8 cellular contexts compared by ENCODE assay signal in genomic region chr1:12480748-12481362, GRCh38.
A peak's percentile ranks its signal among the peaks of the same experiment; 100 is the strongest.
DNase-seq lines count a peak whose midpoint lies in the region; ATAC-seq, FAIRE-seq and TF ChIP-seq lines count a peak whose summit lies in the region.

No MANE protein-coding gene starts in this region.

- intact Hi-C loops in Right ventricle myocardium superior (cut with DNase I) (no loop called here), Right ventricle myocardium inferior (cut with DNase I) (no loop called here)
- intact Hi-C loops in naive thymus-derived CD4-positive, alpha-beta T cell (cut with micrococcal nuclease), result loop anchor here in 1 of 2 donors (1.0 kb wide), 2 partner anchors 9 to 29 kb away; no protein-coding TSS in a partner anchor

- H3K36me3 ChIP-seq in naive thymus-derived CD4-positive, alpha-beta T cell (ENCODE audit: control insufficient read depth in 2 of 3, insufficient read depth in 3 of 3, low read length in 3 of 3), result no peaks in the 10 kb centered on the region

- H3K9me3 ChIP-seq in naive thymus-derived CD4-positive, alpha-beta T cell (ENCODE audit: control insufficient read depth in 2 of 3, low read length in 3 of 3), result no peaks in the 10 kb centered on the region

- CTCF ChIA-PET in RWPE1 (lab: Yijun Ruan, JAX), result interaction anchor here (0.9 kb wide), 1 partner anchor 26 kb away, joined by 3 read pairs; no protein-coding TSS in a partner anchor
- CTCF ChIA-PET in naive thymus-derived CD4-positive, alpha-beta T cell (lab: Charles Lee), result interaction anchor here (0.8 kb wide), 1 partner anchor 137 kb away, joined by 3 read pairs; the partner anchor contains the start of gene DHRS3

- peak; percentile 31 for FAIRE-seq in colon (lab: Jason Lieb, UNC)

- H3K27me3 ChIP-seq in naive thymus-derived CD4-positive, alpha-beta T cell (ENCODE audit: control insufficient read depth in 2 of 2, insufficient read depth in 2 of 2, low read length in 2 of 2), result no peaks in the 10 kb centered on the region

- TF ChIP-seq CTCF in RWPE1 (conservative IDR thresholded peaks at IDR 0.05; ENCODE audit: low read depth), result no peak
- TF ChIP-seq CTCF in progenitor cell of endocrine pancreas (IDR thresholded peaks at IDR 0.05; ENCODE audit: unreplicated experiment), result no peak

- H3K27me3 Mint-ChIP-seq in naive thymus-derived CD4-positive, alpha-beta T cell, result no peaks in the 10 kb centered on the region
- no peaks in the 10 kb centered on the region for H3K27me3 Mint-ChIP-seq in progenitor cell of endocrine pancreas

- DNase-seq in Right ventricle myocardium superior (no peak), Right ventricle myocardium inferior (ENCODE audit: missing footprints) (no peak), RWPE1 (ENCODE audit: low spot score) (peak; percentile 86), progenitor cell of endocrine pancreas (ENCODE audit: low spot score, unreplicated experiment) (no peak), NCI-H345 (lab: John Stamatoyannopoulos, UW) (no peak)
- peak in 2 of 9 donors; percentile 37 to 38 for DNase-seq in naive thymus-derived CD4-positive, alpha-beta T cell

- H3K36me3 Mint-ChIP-seq in naive thymus-derived CD4-positive, alpha-beta T cell, result peaks cover 0 to 40% (median 11%) of the 10 kb centered on the region in 5 donors
- H3K36me3 Mint-ChIP-seq in progenitor cell of endocrine pancreas (ENCODE audit: insufficient read depth), result peaks cover 11% of the 10 kb centered on the region

- peaks cover 41 to 62% of the 10 kb centered on the region in 2 donors for H3K4me1 ChIP-seq in naive thymus-derived CD4-positive, alpha-beta T cell (ENCODE audit: control insufficient read depth in 2 of 2, insufficient read depth in 2 of 2, low read length in 2 of 2)

- H3K4me3 ChIP-seq in naive thymus-derived CD4-positive, alpha-beta T cell (ENCODE audit: low read length), result no peak overlapping the region

- H3K4me1 Mint-ChIP-seq in naive thymus-derived CD4-positive, alpha-beta T cell, result peaks cover 42 to 77% (median 71%) of the 10 kb centered on the region in 7 donors
- peaks cover 53% of the 10 kb centered on the region for H3K4me1 Mint-ChIP-seq in progenitor cell of endocrine pancreas (ENCODE audit: low read depth)

- no peaks in the 10 kb centered on the region for H3K9me3 Mint-ChIP-seq in naive thymus-derived CD4-positive, alpha-beta T cell
- no peaks in the 10 kb centered on the region for H3K9me3 Mint-ChIP-seq in progenitor cell of endocrine pancreas (ENCODE audit: low read depth)

- H3K27ac Mint-ChIP-seq in naive thymus-derived CD4-positive, alpha-beta T cell, result peak overlapping the region; percentile 53 to 99 (median 95)
- no peak overlapping the region for H3K27ac Mint-ChIP-seq in progenitor cell of endocrine pancreas

- POLR2A ChIA-PET in RWPE1 (lab: Yijun Ruan, JAX; ENCODE audit: low non-redundant PET), result no interaction called here
- POLR2A ChIA-PET in naive thymus-derived CD4-positive, alpha-beta T cell (lab: Charles Lee), result interaction anchor here (0.7 to 12.1 kb wide), 6 partner anchors 8 to 138 kb away, joined by 3 to 212 read pairs (median 6); no protein-coding TSS in a partner anchor

- peak overlapping the region; percentile 42 for H3K27ac ChIP-seq in RWPE1
- H3K27ac ChIP-seq in naive thymus-derived CD4-positive, alpha-beta T cell (ENCODE audit: low read depth, low read length), result peak overlapping the region; percentile 43

- peak; percentile 19 for ATAC-seq in Right ventricle myocardium superior (ENCODE audit: poor library complexity)
- no peak for ATAC-seq in Right ventricle myocardium inferior
- ATAC-seq in naive thymus-derived CD4-positive, alpha-beta T cell, result peak; percentile 65
- ATAC-seq in GM19023 (IDR thresholded peaks at IDR 0.05; ENCODE audit: unreplicated experiment), result no peak

- peak overlapping the region; percentile 9 to 54 (median 31) for H3K4me3 Mint-ChIP-seq in naive thymus-derived CD4-positive, alpha-beta T cell
- no peak overlapping the region for H3K4me3 Mint-ChIP-seq in progenitor cell of endocrine pancreas (ENCODE audit: low read depth)

Comparison
In these comparisons a context has a peak if more than half of its experiments do, and no peak if none do; other contexts are left out.
1. ATAC-seq: peak in Right ventricle myocardium superior (single experiment) and naive thymus-derived CD4-positive, alpha-beta T cell (single experiment); none in Right ventricle myocardium inferior (single experiment) and GM19023 (single experiment).